8 cellular contexts compared by ENCODE assay signal in the genomic region with DNA sequence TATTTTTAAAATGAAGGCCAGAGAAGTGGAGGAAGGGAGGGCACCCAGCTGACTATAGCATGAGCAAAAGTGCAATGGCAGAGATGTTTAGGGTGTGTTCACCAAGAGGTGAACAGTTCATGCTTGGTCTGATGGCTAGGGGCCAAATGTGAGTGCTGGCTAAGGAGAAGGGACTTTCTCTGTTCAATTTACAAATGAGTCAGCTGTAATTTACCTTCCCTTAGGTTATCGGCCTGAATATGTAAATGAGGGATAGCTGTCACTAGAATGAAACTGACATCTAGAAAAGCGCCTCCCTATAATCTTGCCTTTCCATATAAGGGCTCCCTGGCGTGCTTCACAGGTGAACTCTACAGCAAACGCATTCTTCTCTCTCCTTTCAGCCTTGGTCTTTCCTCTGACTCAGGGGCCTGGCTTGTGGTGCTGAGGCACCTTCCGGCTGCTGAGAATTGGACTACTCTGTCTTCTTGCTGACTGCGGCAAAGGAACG.
A peak's percentile ranks its signal among the peaks of the same experiment; 100 is the strongest.
DNase-seq lines count a peak whose midpoint lies in the region; ATAC-seq and TF ChIP-seq lines count a peak whose summit lies in the region.

No MANE protein-coding gene starts in this region.

- DNase-seq in GM19240 (ENCODE audit: insufficient read length, low spot score) = peak; percentile 40
- peak; percentile 60 for DNase-seq in T-helper 22 cell (ENCODE audit: low read depth)
- peak; percentile 26 to 74 for DNase-seq in fibroblast of lung (ENCODE audit: low read depth in 2 of 2)
- DNase-seq in dorsolateral prefrontal cortex = no peak
- DNase-seq in vagina (ENCODE audit: extremely low spot score in 2 of 2) = no peak
- no peak for DNase-seq in NCI-H345 treated with DMSO at 0.1 percent for 48 hours (lab: John Stamatoyannopoulos, UW; ENCODE audit: unreplicated experiment)
- no peak for DNase-seq in prostate gland (ENCODE audit: low spot score)

- no peaks in the 10 kb centered on the region for H3K9me3 ChIP-seq in fibroblast of lung (ENCODE audit: control insufficient read depth, insufficient read depth, low read depth, low read length)
- no peaks in the 10 kb centered on the region for H3K9me3 ChIP-seq in vagina
- no peaks in the 10 kb centered on the region for H3K9me3 ChIP-seq in prostate gland

- H3K27ac ChIP-seq in fibroblast of lung (ENCODE audit: insufficient read depth, low read length) (no peak overlapping the region), dorsolateral prefrontal cortex (no peak overlapping the region), vagina (no peak overlapping the region), prostate gland (no peak overlapping the region)

- no peak overlapping the region for H2AFZ ChIP-seq in fibroblast of lung (ENCODE audit: low read length)

- TF ChIP-seq CTCF in fibroblast of lung (conservative IDR thresholded peaks at IDR 0.05 in 1 of 2, IDR thresholded peaks at IDR 0.05 in 1 of 2; ENCODE audit: low read depth in 1 of 2, low read length in 2 of 2) = no peak
- TF ChIP-seq CTCF in dorsolateral prefrontal cortex (IDR thresholded peaks at IDR 0.05 in 54 of 56, conservative IDR thresholded peaks at IDR 0.05 in 2 of 56; ENCODE audit: low read depth in 1 of 56, partially characterized antibody in 56 of 56) = no peak
- TF ChIP-seq CTCF in vagina (IDR thresholded peaks at IDR 0.05) = no peak
- TF ChIP-seq CTCF in prostate gland (IDR thresholded peaks at IDR 0.05) = no peak

- H3K4me3 ChIP-seq in fibroblast of lung (replicated peaks in 1 of 4; ENCODE audit: control extremely low read depth in 1 of 4, insufficient read depth in 1 of 4, low read depth in 3 of 4, low read length in 4 of 4) (no peak overlapping the region), dorsolateral prefrontal cortex (no peak overlapping the region), vagina (no peak overlapping the region), prostate gland (no peak overlapping the region)

- H3K36me3 ChIP-seq in fibroblast of lung (ENCODE audit: control insufficient read depth, insufficient read depth, low read length) (no peaks in the 10 kb centered on the region), vagina (no peaks in the 10 kb centered on the region), prostate gland (no peaks in the 10 kb centered on the region)

- ATAC-seq in HG03039 (IDR thresholded peaks at IDR 0.05; ENCODE audit: unreplicated experiment) = peak; percentile 95

- no peak overlapping the region for H3K4me2 ChIP-seq in fibroblast of lung (ENCODE audit: extremely low read depth, insufficient read depth, low read length)

- intact Hi-C loops in dorsolateral prefrontal cortex (cut with DNase I) (no loop called here), vagina (cut with DNase I) (no loop called here), prostate gland (cut with DNase I) (no loop called here)

- peaks cover 2% of the 10 kb centered on the region for H4K20me1 ChIP-seq in fibroblast of lung (ENCODE audit: control insufficient read depth, extremely low read depth, insufficient read depth, low read length)

- H3K9ac ChIP-seq in fibroblast of lung (ENCODE audit: insufficient read depth, low read length) = no peak overlapping the region

- no peak for TF ChIP-seq POLR2A in vagina (IDR thresholded peaks at IDR 0.05)
- no peak for TF ChIP-seq POLR2A in prostate gland (IDR thresholded peaks at IDR 0.05)

- WGBS in prostate gland = 82% methylated on average over 7 of the region's 7 CpGs

- H3K4me1 ChIP-seq in fibroblast of lung (ENCODE audit: control insufficient read depth, extremely low read depth, insufficient read depth, low read length) (no peaks in the 10 kb centered on the region), vagina (no peaks in the 10 kb centered on the region), prostate gland (replicated peaks) (no peaks in the 10 kb centered on the region)

- H3K27me3 ChIP-seq in fibroblast of lung (ENCODE audit: control insufficient read depth, insufficient read depth, low read length) (no peaks in the 10 kb centered on the region), dorsolateral prefrontal cortex (no peaks in the 10 kb centered on the region), vagina (no peaks in the 10 kb centered on the region), prostate gland (replicated peaks; ENCODE audit: insufficient read depth) (no peaks in the 10 kb centered on the region)

- no peaks in the 10 kb centered on the region for H3K79me2 ChIP-seq in fibroblast of lung (ENCODE audit: control insufficient read depth, insufficient read depth, low read length)

Comparison
In these comparisons a context has a peak if more than half of its experiments do, and no peak if none do; other contexts are left out.
1. DNase-seq: peak in GM19240 (single experiment), T-helper 22 cell (single experiment) and fibroblast of lung (2 of 2); none in dorsolateral prefrontal cortex (0 of 10), vagina (0 of 2), NCI-H345 treated with DMSO at 0.1 percent for 48 hours (single experiment) and prostate gland (single experiment).